In genomic region chr10:119449210-119449584, GRCh38 we compare ENCODE assay signal across 18 cellular contexts.
DNase-seq lines count a peak whose midpoint lies in the region; ATAC-seq and TF ChIP-seq lines count a peak whose summit lies in the region.
"Had no signal": no experiment of that assay in that cellular context is flagged by ENCODE, and none has a peak within 500 bp of the region (broad histone marks: within the 10 kb centered on the region; RNA-seq: fewer than 3 reads in every experiment).

No MANE protein-coding gene starts in this region.

- peaks cover 37% of the 10 kb centered on the region for H3K36me3 ChIP-seq in SJSA1
- H3K36me3 ChIP-seq: BE2C, SJCRH30 had no signal

- H3K27ac Mint-ChIP-seq in natural killer cell treated with Interleukin-12 subunit alpha and Interleukin-12 subunit beta and Interleukin-15 and Interleukin-18, amount 100 ng/mL, for 72 hours: no peak overlapping the region
- no peak overlapping the region for H3K27ac Mint-ChIP-seq in natural killer cell
- peak overlapping the region; percentile 19 for H3K27ac Mint-ChIP-seq in nephron progenitor cell
- H3K27ac Mint-ChIP-seq in immature natural killer cell: no peak overlapping the region

- no peak overlapping the region for H3K4me3 ChIP-seq in SJSA1
- H3K4me3 ChIP-seq: SJCRH30 had no signal

- H3K9me3 ChIP-seq in SJSA1 (replicated peaks): no peaks in the 10 kb centered on the region
- H3K9me3 ChIP-seq: BE2C, SJCRH30 had no signal

- no peak for TF ChIP-seq CTCF in natural killer cell (IDR thresholded peaks at IDR 0.05)
- TF ChIP-seq CTCF in nephron progenitor cell (IDR thresholded peaks at IDR 0.05): no peak

- no peaks in the 10 kb centered on the region for H3K36me3 Mint-ChIP-seq in natural killer cell treated with Interleukin-12 subunit alpha and Interleukin-12 subunit beta and Interleukin-15 and Interleukin-18, amount 100 ng/mL, for 72 hours
- H3K36me3 Mint-ChIP-seq in natural killer cell: no peaks in the 10 kb centered on the region
- peaks cover 8% of the 10 kb centered on the region for H3K36me3 Mint-ChIP-seq in nephron progenitor cell (ENCODE audit: low read depth)
- peaks cover 0 to 8% (median 0%) of the 10 kb centered on the region in 3 donors for H3K36me3 Mint-ChIP-seq in immature natural killer cell

- ATAC-seq in natural killer cell treated with Interleukin-12 subunit alpha and Interleukin-12 subunit beta and Interleukin-15 and Interleukin-18, amount 100 ng/mL, for 72 hours: no peak
- ATAC-seq in natural killer cell (no peak), GM18873 (IDR thresholded peaks at IDR 0.05; ENCODE audit: low FRiP score, unreplicated experiment) (no peak), GM21825 (IDR thresholded peaks at IDR 0.05; ENCODE audit: unreplicated experiment) (no peak)
- ATAC-seq: HepG2 had no signal

- peak overlapping the region; percentile 89 for H3K27ac ChIP-seq in SJSA1
- H3K27ac ChIP-seq: SJCRH30 had no signal

- no peaks in the 10 kb centered on the region for H3K27me3 ChIP-seq in SJSA1 (replicated peaks)
- H3K27me3 ChIP-seq: BE2C, SJCRH30 had no signal

- DNase-seq in natural killer cell treated with Interleukin-12 subunit alpha and Interleukin-12 subunit beta and Interleukin-15 and Interleukin-18, amount 100 ng/mL, for 72 hours (ENCODE audit: low spot score): peak; percentile 13
- DNase-seq in natural killer cell (no peak), SJSA1 (ENCODE audit: low read depth in 1 of 2, low spot score in 2 of 2) (no peak), nephron progenitor cell (no peak), UCSD-AML1 (lab: John Stamatoyannopoulos, UW; ENCODE audit: unreplicated experiment) (no peak), immature natural killer cell (no peak)
- DNase-seq: DMS 273 treated with DMSO at 0.1 percent for 48 hours, H7, MM.1S, NCI-H1105 treated with DMSO at 0.1 percent for 48 hours, NCI-H1930, NCI-H2171, NCI-H774, SJCRH30 had no signal

- no peaks in the 10 kb centered on the region for H3K27me3 Mint-ChIP-seq in natural killer cell treated with Interleukin-12 subunit alpha and Interleukin-12 subunit beta and Interleukin-15 and Interleukin-18, amount 100 ng/mL, for 72 hours
- H3K27me3 Mint-ChIP-seq in natural killer cell (ENCODE audit: low read depth in 2 of 2) (no peaks in the 10 kb centered on the region), nephron progenitor cell (ENCODE audit: low read depth, poor library complexity) (no peaks in the 10 kb centered on the region), immature natural killer cell (ENCODE audit: low read depth in 3 of 3) (peaks cover 2 to 5% (median 4%) of the 10 kb centered on the region in 3 donors)

- no peaks in the 10 kb centered on the region for H3K9me3 Mint-ChIP-seq in natural killer cell treated with Interleukin-12 subunit alpha and Interleukin-12 subunit beta and Interleukin-15 and Interleukin-18, amount 100 ng/mL, for 72 hours
- no peaks in the 10 kb centered on the region for H3K9me3 Mint-ChIP-seq in natural killer cell
- H3K9me3 Mint-ChIP-seq in nephron progenitor cell: no peaks in the 10 kb centered on the region
- H3K9me3 Mint-ChIP-seq in immature natural killer cell: no peaks in the 10 kb centered on the region

- intact Hi-C loops in natural killer cell (cut with micrococcal nuclease): no loop called here

- H3K4me1 Mint-ChIP-seq in natural killer cell treated with Interleukin-12 subunit alpha and Interleukin-12 subunit beta and Interleukin-15 and Interleukin-18, amount 100 ng/mL, for 72 hours (ENCODE audit: low read depth in 2 of 2): peaks cover 4 to 7% of the 10 kb centered on the region in 2 donors
- peaks cover 0 to 11% of the 10 kb centered on the region in 2 donors for H3K4me1 Mint-ChIP-seq in natural killer cell
- H3K4me1 Mint-ChIP-seq in nephron progenitor cell: peaks cover 51% of the 10 kb centered on the region
- peaks cover 0 to 4% of the 10 kb centered on the region in 2 donors for H3K4me1 Mint-ChIP-seq in immature natural killer cell

- H3K4me3 Mint-ChIP-seq in natural killer cell treated with Interleukin-12 subunit alpha and Interleukin-12 subunit beta and Interleukin-15 and Interleukin-18, amount 100 ng/mL, for 72 hours: no peak overlapping the region
- H3K4me3 Mint-ChIP-seq in natural killer cell (no peak overlapping the region), nephron progenitor cell (peak overlapping the region; percentile 35), immature natural killer cell (no peak overlapping the region)

- H3K4me1 ChIP-seq in SJSA1 (replicated peaks): peaks cover 30% of the 10 kb centered on the region
